In the genomic region with DNA sequence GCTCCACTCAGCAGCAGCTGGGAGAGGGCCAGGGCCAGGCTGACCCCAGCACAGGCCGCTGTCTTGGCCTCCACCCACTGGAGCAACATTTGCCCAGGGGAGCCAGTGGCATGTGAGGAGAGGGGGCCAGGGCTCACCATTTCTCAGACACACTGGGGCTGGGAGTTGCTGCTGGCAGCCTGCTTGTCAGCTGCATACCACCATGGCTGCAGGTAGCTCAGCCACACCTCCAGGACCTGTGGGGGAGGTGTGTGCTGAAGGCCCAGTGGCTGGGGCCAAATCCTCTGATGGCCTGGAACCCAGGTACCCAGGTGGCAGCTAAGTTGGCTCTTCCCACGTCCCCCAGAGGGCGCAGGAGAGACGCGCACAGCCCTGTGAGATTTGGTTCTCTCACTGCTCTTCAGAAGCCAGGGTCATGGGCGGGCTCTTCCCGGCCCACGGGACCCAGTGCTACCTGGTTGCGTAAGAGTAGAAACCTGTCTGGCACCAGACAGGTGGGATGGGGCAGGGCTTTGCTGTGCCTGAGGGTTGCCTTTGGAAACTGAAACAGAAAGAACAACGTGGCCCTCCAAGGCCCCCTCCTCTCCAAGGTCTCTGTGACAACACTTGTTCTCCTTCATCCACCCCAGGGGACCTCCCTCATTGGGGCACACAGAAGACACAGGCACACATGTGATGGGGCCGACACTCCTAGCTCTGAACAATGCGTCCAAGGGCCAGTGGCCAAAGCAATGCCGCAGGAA, we compare ENCODE assay signal across 8 cellular contexts.
DNase-seq lines count a peak whose midpoint lies in the region; ATAC-seq and TF ChIP-seq lines count a peak whose summit lies in the region.

No MANE protein-coding gene starts in this region.

- H3K27ac ChIP-seq in GM23338 (ENCODE audit: low read depth): no peak overlapping the region

- H3K27ac Mint-ChIP-seq in GM23338: no peak overlapping the region
- no peak overlapping the region for H3K27ac Mint-ChIP-seq in activated CD4-positive, alpha-beta T cell treated with anti-CD3 and anti-CD28 coated beads, Interleukin-2, amount 10 ng/mL, durations not matched to agents 24 days and 14 days

- no peaks in the 10 kb centered on the region for H3K9me3 Mint-ChIP-seq in GM23338
- H3K9me3 Mint-ChIP-seq in activated CD4-positive, alpha-beta T cell treated with anti-CD3 and anti-CD28 coated beads, Interleukin-2, amount 10 ng/mL, durations not matched to agents 24 days and 14 days: no peaks in the 10 kb centered on the region

- intact Hi-C loops in activated CD4-positive, alpha-beta T cell treated with anti-CD3 and anti-CD28 coated beads, Interleukin-2, amount 10 ng/mL, durations not matched to agents 24 days and 14 days (cut with micrococcal nuclease): loop anchor here (1.0 to 2.0 kb wide), 3 partner anchors 19 to 136 kb away; no protein-coding TSS in a partner anchor

- H3K4me3 Mint-ChIP-seq in GM23338: no peak overlapping the region; the same call in 2 of the 3 replicates
- no peak overlapping the region for H3K4me3 Mint-ChIP-seq in activated CD4-positive, alpha-beta T cell treated with anti-CD3 and anti-CD28 coated beads, Interleukin-2, amount 10 ng/mL, durations not matched to agents 24 days and 14 days

- no peak overlapping the region for H3K4me3 ChIP-seq in GM23338

- no peaks in the 10 kb centered on the region for H4K20me1 ChIP-seq in GM23338 (replicated peaks; ENCODE audit: insufficient read depth)

- peaks cover 12% of the 10 kb centered on the region for H3K4me1 Mint-ChIP-seq in GM23338
- H3K4me1 Mint-ChIP-seq in activated CD4-positive, alpha-beta T cell treated with anti-CD3 and anti-CD28 coated beads, Interleukin-2, amount 10 ng/mL, durations not matched to agents 24 days and 14 days: peaks cover 4% of the 10 kb centered on the region

- ATAC-seq in GM23338 (peak; percentile 90), GM18519 (IDR thresholded peaks at IDR 0.05; ENCODE audit: low FRiP score, unreplicated experiment) (no peak)

- H3F3A ChIP-seq in GM23338 (replicated peaks; ENCODE audit: low read depth): no peaks in the 10 kb centered on the region

- no peaks in the 10 kb centered on the region for H3K9me2 ChIP-seq in GM23338 (ENCODE audit: insufficient read depth)

- H2AFZ ChIP-seq in GM23338: peak overlapping the region; percentile 84

- H3K36me3 Mint-ChIP-seq in GM23338 (ENCODE audit: low read depth): no peaks in the 10 kb centered on the region
- no peaks in the 10 kb centered on the region for H3K36me3 Mint-ChIP-seq in activated CD4-positive, alpha-beta T cell treated with anti-CD3 and anti-CD28 coated beads, Interleukin-2, amount 10 ng/mL, durations not matched to agents 24 days and 14 days (ENCODE audit: low read depth)

- no peaks in the 10 kb centered on the region for H3K79me2 ChIP-seq in GM23338 (replicated peaks; ENCODE audit: insufficient read depth)

- TF ChIP-seq CTCF in AG09319 (IDR thresholded peaks at IDR 0.05; ENCODE audit: low read depth, low read length): peak; percentile 60
- peak; percentile 73 to 90 for TF ChIP-seq CTCF in GM23338 (conservative IDR thresholded peaks at IDR 0.05; ENCODE audit: low read depth in 2 of 2)

- H3K27me3 Mint-ChIP-seq in GM23338 (ENCODE audit: insufficient read depth, low read depth, poor library complexity): peaks cover 14% of the 10 kb centered on the region
- H3K27me3 Mint-ChIP-seq in activated CD4-positive, alpha-beta T cell treated with anti-CD3 and anti-CD28 coated beads, Interleukin-2, amount 10 ng/mL, durations not matched to agents 24 days and 14 days: no peaks in the 10 kb centered on the region

- H3K4me2 ChIP-seq in GM23338: no peak overlapping the region

- no peaks in the 10 kb centered on the region for H3K4me1 ChIP-seq in GM23338 (ENCODE audit: insufficient read depth)

- H3K27me3 ChIP-seq in GM23338 (ENCODE audit: insufficient read depth): no peaks in the 10 kb centered on the region

- DNase-seq in AG09319 (ENCODE audit: extremely low read depth, low read depth): no peak
- peak; percentile 97 for DNase-seq in GM23338 (ENCODE audit: low spot score)
- DNase-seq in NCI-H510A (lab: John Stamatoyannopoulos, UW): peak; percentile 85
- DNase-seq in activated CD4-positive, alpha-beta T cell treated with anti-CD3 and anti-CD28 coated beads, Interleukin-2, amount 10 ng/mL, durations not matched to agents 24 days and 14 days: peak; percentile 89
- peak; percentile 55 for DNase-seq in effector CD4-positive, alpha-beta T cell
- DNase-seq in mucosa of gallbladder (ENCODE audit: low spot score): peak; percentile 76
- DNase-seq in stimulated activated CD8-positive, alpha-beta memory T cell treated with anti-CD3 and anti-CD28 coated beads, Interleukin-7, amount 100 ng/mL, for 48 hours (ENCODE audit: extremely low read depth in 1 of 2, low read depth in 1 of 2): peak; percentile 38 to 57

- H3K36me3 ChIP-seq in GM23338 (ENCODE audit: insufficient read depth): no peaks in the 10 kb centered on the region

TF ChIP-seq in GM23338, 12 proteins besides CTCF, POLR2A, EP300 and RAD21 (continues in another document):
- TF ChIP-seq, protein P1, sequence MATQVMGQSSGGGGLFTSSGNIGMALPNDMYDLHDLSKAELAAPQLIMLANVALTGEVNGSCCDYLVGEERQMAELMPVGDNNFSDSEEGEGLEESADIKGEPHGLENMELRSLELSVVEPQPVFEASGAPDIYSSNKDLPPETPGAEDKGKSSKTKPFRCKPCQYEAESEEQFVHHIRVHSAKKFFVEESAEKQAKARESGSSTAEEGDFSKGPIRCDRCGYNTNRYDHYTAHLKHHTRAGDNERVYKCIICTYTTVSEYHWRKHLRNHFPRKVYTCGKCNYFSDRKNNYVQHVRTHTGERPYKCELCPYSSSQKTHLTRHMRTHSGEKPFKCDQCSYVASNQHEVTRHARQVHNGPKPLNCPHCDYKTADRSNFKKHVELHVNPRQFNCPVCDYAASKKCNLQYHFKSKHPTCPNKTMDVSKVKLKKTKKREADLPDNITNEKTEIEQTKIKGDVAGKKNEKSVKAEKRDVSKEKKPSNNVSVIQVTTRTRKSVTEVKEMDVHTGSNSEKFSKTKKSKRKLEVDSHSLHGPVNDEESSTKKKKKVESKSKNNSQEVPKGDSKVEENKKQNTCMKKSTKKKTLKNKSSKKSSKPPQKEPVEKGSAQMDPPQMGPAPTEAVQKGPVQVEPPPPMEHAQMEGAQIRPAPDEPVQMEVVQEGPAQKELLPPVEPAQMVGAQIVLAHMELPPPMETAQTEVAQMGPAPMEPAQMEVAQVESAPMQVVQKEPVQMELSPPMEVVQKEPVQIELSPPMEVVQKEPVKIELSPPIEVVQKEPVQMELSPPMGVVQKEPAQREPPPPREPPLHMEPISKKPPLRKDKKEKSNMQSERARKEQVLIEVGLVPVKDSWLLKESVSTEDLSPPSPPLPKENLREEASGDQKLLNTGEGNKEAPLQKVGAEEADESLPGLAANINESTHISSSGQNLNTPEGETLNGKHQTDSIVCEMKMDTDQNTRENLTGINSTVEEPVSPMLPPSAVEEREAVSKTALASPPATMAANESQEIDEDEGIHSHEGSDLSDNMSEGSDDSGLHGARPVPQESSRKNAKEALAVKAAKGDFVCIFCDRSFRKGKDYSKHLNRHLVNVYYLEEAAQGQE (IDR thresholded peaks at IDR 0.05; ENCODE audit: unreplicated experiment): no peak
- TF ChIP-seq STAT1 (IDR thresholded peaks at IDR 0.05; ENCODE audit: unreplicated experiment) (no peak), EZH2phosphoT487 (IDR thresholded peaks at IDR 0.05; ENCODE audit: unreplicated experiment) (no peak)
- TF ChIP-seq, protein P2, sequence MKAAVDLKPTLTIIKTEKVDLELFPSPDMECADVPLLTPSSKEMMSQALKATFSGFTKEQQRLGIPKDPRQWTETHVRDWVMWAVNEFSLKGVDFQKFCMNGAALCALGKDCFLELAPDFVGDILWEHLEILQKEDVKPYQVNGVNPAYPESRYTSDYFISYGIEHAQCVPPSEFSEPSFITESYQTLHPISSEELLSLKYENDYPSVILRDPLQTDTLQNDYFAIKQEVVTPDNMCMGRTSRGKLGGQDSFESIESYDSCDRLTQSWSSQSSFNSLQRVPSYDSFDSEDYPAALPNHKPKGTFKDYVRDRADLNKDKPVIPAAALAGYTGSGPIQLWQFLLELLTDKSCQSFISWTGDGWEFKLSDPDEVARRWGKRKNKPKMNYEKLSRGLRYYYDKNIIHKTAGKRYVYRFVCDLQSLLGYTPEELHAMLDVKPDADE (IDR thresholded peaks at IDR 0.05): no peak
